18 cellular contexts compared by ENCODE assay signal in genomic region chr1:12302798-12303447, GRCh38.
"Had no signal": no experiment of that assay in that cellular context is flagged by ENCODE, and none has a peak within 500 bp of the region (broad histone marks: within the 10 kb centered on the region; RNA-seq: fewer than 3 reads in every experiment).

No MANE protein-coding gene starts in this region.

- DNase-seq: activated CD4-positive, alpha-beta T cell treated with anti-CD3 and anti-CD28 coated beads, Interleukin-2, amount 50 U/mL, for 1 hour; activated effector memory CD4-positive, alpha-beta T cell treated with anti-CD3 and anti-CD28 coated beads, Interleukin-2, amount 50 U/mL, for 16 hours; activated naive CD4-positive, alpha-beta T cell treated with anti-CD3 and anti-CD28 coated beads, Interleukin-2, amount 50 U/mL, for 16 hours; activated T-cell treated with anti-CD3 and anti-CD28 coated beads, Interleukin-2, amount 50 U/mL, for 72 hours; adrenal gland; caudate nucleus; colonic mucosa; heart left ventricle; left ventricle myocardium inferior; mammary epithelial cell; mucosa of descending colon; naive B cell; T-cell had no signal

- H3K9me3 Mint-ChIP-seq: activated T-cell treated with anti-CD3 and anti-CD28 coated beads, Interleukin-2, amount 50 U/mL, for 72 hours; naive B cell; stimulated activated naive CD8-positive, alpha-beta T cell treated with anti-CD3 and anti-CD28 coated beads, Interleukin-15, Interleukin-2, amounts not matched to agents 100 ng/mL and 50 ng/mL, for 24 hours; T-cell had no signal

- H3K4me3 Mint-ChIP-seq: activated T-cell treated with anti-CD3 and anti-CD28 coated beads, Interleukin-2, amount 50 U/mL, for 72 hours; brain; naive B cell; neural crest cell; stimulated activated naive CD8-positive, alpha-beta T cell treated with anti-CD3 and anti-CD28 coated beads, Interleukin-15, Interleukin-2, amounts not matched to agents 100 ng/mL and 50 ng/mL, for 24 hours; T-cell had no signal

- H3K27me3 Mint-ChIP-seq: brain; naive B cell; progenitor cell of endocrine pancreas; stimulated activated naive CD8-positive, alpha-beta T cell treated with anti-CD3 and anti-CD28 coated beads, Interleukin-15, Interleukin-2, amounts not matched to agents 100 ng/mL and 50 ng/mL, for 24 hours; T-cell had no signal

- H3K4me1 Mint-ChIP-seq: naive B cell, neural crest cell had no signal

- ATAC-seq: activated T-cell treated with anti-CD3 and anti-CD28 coated beads, Interleukin-2, amount 50 U/mL, for 72 hours; gastroesophageal sphincter; heart left ventricle; mucosa of descending colon; T-cell had no signal

- H3K27ac Mint-ChIP-seq: activated T-cell treated with anti-CD3 and anti-CD28 coated beads, Interleukin-2, amount 50 U/mL, for 72 hours; naive B cell; progenitor cell of endocrine pancreas; stimulated activated naive CD8-positive, alpha-beta T cell treated with anti-CD3 and anti-CD28 coated beads, Interleukin-15, Interleukin-2, amounts not matched to agents 100 ng/mL and 50 ng/mL, for 24 hours had no signal
